In the genomic region with DNA sequence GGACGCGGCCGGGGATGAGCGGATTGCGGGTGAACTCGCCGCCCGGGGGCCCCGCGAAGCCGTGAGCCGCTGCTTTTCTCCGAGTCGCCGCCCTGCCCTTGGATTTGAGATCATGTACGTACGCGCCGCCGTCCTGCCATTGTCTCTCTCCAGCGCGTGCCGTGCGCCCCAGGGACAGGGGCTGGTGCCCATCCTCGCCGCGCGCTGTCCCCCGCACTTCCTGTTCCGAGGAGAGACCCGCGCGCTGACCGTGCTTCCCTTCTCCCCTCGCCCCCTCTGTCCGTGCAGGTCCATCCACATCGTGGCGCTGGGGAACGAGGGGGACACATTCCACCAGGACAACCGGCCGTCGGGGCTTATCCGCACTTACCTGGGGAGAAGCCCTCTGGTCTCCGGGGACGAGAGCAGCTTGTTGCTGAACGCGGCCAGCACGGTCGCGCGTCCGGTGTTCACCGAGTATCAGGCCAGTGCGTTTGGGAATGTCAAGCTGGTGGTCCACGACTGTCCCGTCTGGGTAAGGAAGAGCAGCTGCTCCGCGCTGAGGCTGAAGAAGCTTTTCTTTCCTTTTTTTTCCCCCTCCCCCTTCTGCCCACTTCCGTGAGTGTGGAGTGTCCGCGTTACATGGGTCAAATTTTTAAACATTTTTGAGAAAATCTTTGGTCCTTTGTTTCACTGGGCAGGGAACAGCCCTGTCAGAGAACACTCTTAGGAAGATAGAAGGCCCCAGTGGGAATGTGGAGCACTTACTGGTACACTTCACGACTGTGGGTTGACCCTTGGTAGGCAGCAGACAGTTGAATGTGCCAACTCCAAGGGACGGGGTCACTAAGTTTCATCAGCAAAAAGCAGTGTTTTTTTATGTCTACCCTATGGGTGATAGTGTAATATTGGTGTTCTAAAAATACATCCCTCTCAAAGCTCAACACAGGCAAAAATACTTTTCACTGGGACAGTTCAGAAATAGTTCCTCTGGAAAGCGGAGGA, we compare ENCODE assay signal across 8 cellular contexts. TPM values are rescaled to one million over a fixed set of nuclear protein-coding genes. Genes with fewer than 3 reads are reported as not detected.
DNase-seq lines count a peak whose midpoint lies in the region; TF ChIP-seq lines count a peak whose summit lies in the region.

No MANE protein-coding gene starts in this region.

- peak overlapping the region; percentile 81 for H3K4me3 Mint-ChIP-seq in activated CD4-positive, alpha-beta T cell treated with anti-CD3 and anti-CD28 coated beads, Interleukin-2, amount 10 ng/mL, durations not matched to agents 24 days and 14 days

- H3K9me3 ChIP-seq in mucosa of stomach (ENCODE audit: control insufficient read depth, low read length) (no peaks in the 10 kb centered on the region), thymus (ENCODE audit: control insufficient read depth) (no peaks in the 10 kb centered on the region)

- H3K4me3 ChIP-seq in GM12865 (ENCODE audit: low read depth, low read length): peak overlapping the region; percentile 63
- peak overlapping the region; percentile 81 for H3K4me3 ChIP-seq in epithelial cell of proximal tubule (ENCODE audit: low read depth, low read length)
- H3K4me3 ChIP-seq in mucosa of stomach (ENCODE audit: low read length): peak overlapping the region; percentile 65
- peak overlapping the region; percentile 74 for H3K4me3 ChIP-seq in thymus (ENCODE audit: low read length)

- peak; percentile 56 for DNase-seq in GM12865 (ENCODE audit: low read depth)
- DNase-seq in H4 (ENCODE audit: low spot score): peak; percentile 41
- peak; percentile 52 for DNase-seq in M059J (ENCODE audit: low read depth)
- peak; percentile 74 for DNase-seq in activated CD4-positive, alpha-beta T cell treated with anti-CD3 and anti-CD28 coated beads, Interleukin-2, amount 10 ng/mL, durations not matched to agents 24 days and 14 days
- DNase-seq in epithelial cell of proximal tubule (ENCODE audit: low read depth): no peak
- DNase-seq in 8988T: no peak

- H3K36me3 Mint-ChIP-seq in activated CD4-positive, alpha-beta T cell treated with anti-CD3 and anti-CD28 coated beads, Interleukin-2, amount 10 ng/mL, durations not matched to agents 24 days and 14 days (ENCODE audit: low read depth): peaks cover 1% of the 10 kb centered on the region

- peaks cover 68% of the 10 kb centered on the region for H3K27me3 Mint-ChIP-seq in activated CD4-positive, alpha-beta T cell treated with anti-CD3 and anti-CD28 coated beads, Interleukin-2, amount 10 ng/mL, durations not matched to agents 24 days and 14 days

- peaks cover 9% of the 10 kb centered on the region for H3K27me3 ChIP-seq in mucosa of stomach (ENCODE audit: control insufficient read depth, insufficient read depth, low read length)
- peaks cover 2% of the 10 kb centered on the region for H3K27me3 ChIP-seq in thymus (ENCODE audit: control insufficient read depth, insufficient read depth)

- H3K36me3 ChIP-seq in mucosa of stomach (ENCODE audit: control insufficient read depth, insufficient read depth, low read length) (no peaks in the 10 kb centered on the region), thymus (ENCODE audit: control insufficient read depth, insufficient read depth) (no peaks in the 10 kb centered on the region)

- H3K9me3 Mint-ChIP-seq in activated CD4-positive, alpha-beta T cell treated with anti-CD3 and anti-CD28 coated beads, Interleukin-2, amount 10 ng/mL, durations not matched to agents 24 days and 14 days: no peaks in the 10 kb centered on the region

- intact Hi-C loops in activated CD4-positive, alpha-beta T cell treated with anti-CD3 and anti-CD28 coated beads, Interleukin-2, amount 10 ng/mL, durations not matched to agents 24 days and 14 days (cut with micrococcal nuclease): loop anchor here (1.0 kb wide), 1 partner anchor 14 kb away; no protein-coding TSS in a partner anchor

- H3K9ac ChIP-seq in mucosa of stomach (ENCODE audit: low read length): peak overlapping the region; percentile 75

- peaks cover 19% of the 10 kb centered on the region for H3K4me1 Mint-ChIP-seq in activated CD4-positive, alpha-beta T cell treated with anti-CD3 and anti-CD28 coated beads, Interleukin-2, amount 10 ng/mL, durations not matched to agents 24 days and 14 days

- 3% methylated on average over 64 of the region's 64 CpGs for WGBS in thymus

- TF ChIP-seq CTCF in GM12865 (IDR thresholded peaks at IDR 0.05; ENCODE audit: insufficient read depth, low read depth, low read length, missing control alignments): no peak
- TF ChIP-seq CTCF in epithelial cell of proximal tubule (conservative IDR thresholded peaks at IDR 0.05; ENCODE audit: low read depth, low read length): no peak

- peak overlapping the region; percentile 71 for H3K27ac ChIP-seq in thymus (ENCODE audit: low read depth)

- no peak overlapping the region for H3K27ac Mint-ChIP-seq in activated CD4-positive, alpha-beta T cell treated with anti-CD3 and anti-CD28 coated beads, Interleukin-2, amount 10 ng/mL, durations not matched to agents 24 days and 14 days

- peaks cover 13% of the 10 kb centered on the region for H3K4me1 ChIP-seq in mucosa of stomach (ENCODE audit: control insufficient read depth, insufficient read depth, low read length)
- H3K4me1 ChIP-seq in thymus (ENCODE audit: control insufficient read depth, insufficient read depth, low read length): peaks cover 10% of the 10 kb centered on the region

RNA-seq across cellular contexts. Expression of a gene that starts 0.7 kb away (rescaled TPM):
- total RNA-seq in H4 (2014; rRNA removed; shearing (Covaris generic)): 105 and 134 TPM in 2 replicates
- total RNA-seq in M059J (2014; rRNA removed; shearing (Covaris generic)): 192 and 286 TPM in 2 replicates
- total RNA-seq in activated CD4-positive, alpha-beta T cell treated with anti-CD3 and anti-CD28 coated beads, Interleukin-2, amount 10 ng/mL, durations not matched to agents 24 days and 14 days: 0.37 and 0.45 TPM in 2 replicates
- 39.9 and 86.4 TPM in 2 replicates for total RNA-seq in epithelial cell of proximal tubule
- polyA plus RNA-seq in thymus: 18.1 TPM

RNA-seq across cellular contexts. Expression of a gene that starts 49.1 kb away (rescaled TPM):
- total RNA-seq in H4 (2014; rRNA removed; shearing (Covaris generic)): 0.45 TPM in 1 of 2 replicates, not detected in the other
- 0.54 and 1.3 TPM in 2 replicates for total RNA-seq in M059J (2014; rRNA removed; shearing (Covaris generic))
- total RNA-seq in activated CD4-positive, alpha-beta T cell treated with anti-CD3 and anti-CD28 coated beads, Interleukin-2, amount 10 ng/mL, durations not matched to agents 24 days and 14 days: not detected in 2 replicates
- 0.36 TPM in 1 of 2 replicates, not detected in the other for total RNA-seq in epithelial cell of proximal tubule
- 0.68 TPM for polyA plus RNA-seq in thymus

Comparison
In these comparisons a context has a peak if more than half of its experiments do, and no peak if none do; other contexts are left out.
1. DNase-seq: peak in GM12865 (single experiment), H4 (single experiment), M059J (single experiment) and activated CD4-positive, alpha-beta T cell treated with anti-CD3 and anti-CD28 coated beads, Interleukin-2, amount 10 ng/mL, durations not matched to agents 24 days and 14 days (single experiment); none in epithelial cell of proximal tubule (single experiment) and 8988T (single experiment).
2. RNA of a gene that starts 0.7 kb away (total RNA-seq): 192 to 286 TPM in M059J, 105 to 134 TPM in H4 and 39.9 to 86.4 TPM in epithelial cell of proximal tubule; 0.37 to 0.45 TPM in activated CD4-positive, alpha-beta T cell treated with anti-CD3 and anti-CD28 coated beads, Interleukin-2, amount 10 ng/mL, durations not matched to agents 24 days and 14 days; every median in the first group is over 10 times any median in the second.
3. Peak in every context shown above with its lines, with median percentiles within 50 percentile points of each other: H3K4me3 ChIP-seq.